ENCODE assay signal across 16 cellular contexts in genomic region chr3:182469086-182469485, GRCh38.
DNase-seq lines count a peak whose midpoint lies in the region; ATAC-seq and TF ChIP-seq lines count a peak whose summit lies in the region.
"Had no signal": no experiment of that assay in that cellular context is flagged by ENCODE, and none has a peak within 500 bp of the region (broad histone marks: within the 10 kb centered on the region; RNA-seq: fewer than 3 reads in every experiment).

No MANE protein-coding gene starts in this region.

- H3K4me1 ChIP-seq in KMS-11 (ENCODE audit: low read depth, poor library complexity, severe bottlenecking): peaks cover 81% of the 10 kb centered on the region
- H3K4me1 ChIP-seq in PC-3 (ENCODE audit: insufficient read depth, low read length): peaks cover 5% of the 10 kb centered on the region; the same call in 1 of the 2 replicates
- no peaks in the 10 kb centered on the region for H3K4me1 ChIP-seq in Caco-2

- no peaks in the 10 kb centered on the region for H3F3A ChIP-seq in PC-3 (ENCODE audit: low read length, unreplicated experiment)

- H3K9me3 Mint-ChIP-seq in chondrocyte (ENCODE audit: low read depth) (peaks cover 4% of the 10 kb centered on the region), Caco-2 (ENCODE audit: unreplicated experiment) (no peaks in the 10 kb centered on the region)
- H3K9me3 Mint-ChIP-seq: H9 had no signal

- H3K9ac ChIP-seq in KMS-11: no peak overlapping the region; the same call in 1 of the 2 replicates
- no peak overlapping the region for H3K9ac ChIP-seq in PC-3 (ENCODE audit: low read length)

- TF ChIP-seq CTCF in KMS-11 (conservative IDR thresholded peaks at IDR 0.05; ENCODE audit: low read depth, low read length): no peak
- TF ChIP-seq CTCF in PC-3 (conservative IDR thresholded peaks at IDR 0.05; ENCODE audit: low read depth, low read length): no peak
- no peak for TF ChIP-seq CTCF in chondrocyte (IDR thresholded peaks at IDR 0.05)
- TF ChIP-seq CTCF in Caco-2 (IDR thresholded peaks at IDR 0.05; ENCODE audit: insufficient read depth in 1 of 2, low read depth in 1 of 2, low read length in 1 of 2, severe bottlenecking in 1 of 2, unreplicated experiment in 1 of 2): no peak

- DNase-seq in PC-3 (peak; percentile 25), chondrocyte (ENCODE audit: low spot score) (no peak), Caco-2 (no peak), dedifferentiated amniotic fluid mesenchymal stem cell (ENCODE audit: extremely low spot score) (no peak)
- DNase-seq: ACHN; AML-193; CD4-positive, alpha-beta T cell; DMS153; DMS79 treated with DMSO at 0.1 percent for 48 hours; H9 had no signal

- no peak overlapping the region for H3K4me3 ChIP-seq in KMS-11 (IDR thresholded peaks at IDR 0.05; ENCODE audit: insufficient read depth, low read depth, low read length)
- H3K4me3 ChIP-seq in PC-3 (ENCODE audit: low read length): no peak overlapping the region
- no peak overlapping the region for H3K4me3 ChIP-seq in Caco-2 (ENCODE audit: low read depth, low read length)
- H3K4me3 ChIP-seq: GM12878 had no signal

- H3K27ac ChIP-seq in KMS-11: peak overlapping the region; percentile 59
- H3K27ac ChIP-seq in PC-3 (ENCODE audit: low read length): no peak overlapping the region
- H3K27ac ChIP-seq: C4-2B had no signal

- H3K36me3 ChIP-seq in KMS-11 (ENCODE audit: insufficient read depth) (no peaks in the 10 kb centered on the region), PC-3 (ENCODE audit: low read depth, low read length) (no peaks in the 10 kb centered on the region), Caco-2 (ENCODE audit: control insufficient read depth, insufficient read depth, low read length) (no peaks in the 10 kb centered on the region)

- ATAC-seq in PC-3 (peak; percentile 42; the same call in 1 of the 2 replicates), GM21447 (IDR thresholded peaks at IDR 0.05; ENCODE audit: unreplicated experiment) (no peak)
- ATAC-seq: GM12878, HepG2 had no signal

- peak overlapping the region; percentile 53 for H3K4me2 ChIP-seq in KMS-11
- H3K4me2 ChIP-seq in PC-3 (ENCODE audit: low read length): no peak overlapping the region

- H3K4me1 Mint-ChIP-seq in chondrocyte (ENCODE audit: low read depth): peaks cover 35% of the 10 kb centered on the region
- H3K4me1 Mint-ChIP-seq in Caco-2 (ENCODE audit: low read depth, unreplicated experiment): no peaks in the 10 kb centered on the region
- H3K4me1 Mint-ChIP-seq: IgD-negative memory B cell had no signal

- H3K27me3 ChIP-seq in KMS-11 (ENCODE audit: insufficient read depth, low read depth) (no peaks in the 10 kb centered on the region), PC-3 (ENCODE audit: low read length) (no peaks in the 10 kb centered on the region), Caco-2 (replicated peaks; ENCODE audit: control insufficient read depth, insufficient read depth, low read length) (no peaks in the 10 kb centered on the region)

- H3K9me3 ChIP-seq in PC-3 (ENCODE audit: low read length) (no peaks in the 10 kb centered on the region), Caco-2 (no peaks in the 10 kb centered on the region)

- no peaks in the 10 kb centered on the region for H4K20me1 ChIP-seq in KMS-11 (ENCODE audit: insufficient read depth)
- H4K20me1 ChIP-seq in PC-3 (ENCODE audit: low read length): no peaks in the 10 kb centered on the region

- H3K4me3 Mint-ChIP-seq in chondrocyte (ENCODE audit: unreplicated experiment) (no peak overlapping the region), Caco-2 (ENCODE audit: unreplicated experiment) (no peak overlapping the region)
- H3K4me3 Mint-ChIP-seq: CD4-positive, alpha-beta T cell; H9; IgD-negative memory B cell had no signal

- POLR2A ChIA-PET in PC-3 (lab: Charles Lee; ENCODE audit: unreplicated experiment) (no interaction called here), Caco-2 (lab: Charles Lee) (no interaction called here)

- H3K79me2 ChIP-seq in KMS-11 (ENCODE audit: insufficient read depth, low read depth) (no peaks in the 10 kb centered on the region), PC-3 (ENCODE audit: low read length) (no peaks in the 10 kb centered on the region)

- peak overlapping the region; percentile 3 for H3K27ac Mint-ChIP-seq in chondrocyte (ENCODE audit: unreplicated experiment)
- H3K27ac Mint-ChIP-seq in Caco-2 (ENCODE audit: unreplicated experiment): no peak overlapping the region
- H3K27ac Mint-ChIP-seq: CD4-positive, alpha-beta T cell; H9; IgD-negative memory B cell had no signal

- intact Hi-C loops in PC-3 (cut with micrococcal nuclease): no loop called here
- intact Hi-C loops in Caco-2 (cut with micrococcal nuclease; ENCODE audit: unreplicated experiment): no loop called here

- no peaks in the 10 kb centered on the region for H3K36me3 Mint-ChIP-seq in chondrocyte (ENCODE audit: low read depth)
- no peaks in the 10 kb centered on the region for H3K36me3 Mint-ChIP-seq in Caco-2 (ENCODE audit: insufficient read depth, unreplicated experiment)
- H3K36me3 Mint-ChIP-seq: IgD-negative memory B cell had no signal

- BruUV-seq in PC-3 (replicated peaks; lab: Mats Ljungman, UMichigan) (no TSS peak), Caco-2 (replicated peaks; lab: Mats Ljungman, UMichigan) (no TSS peak)

- no peaks in the 10 kb centered on the region for H3K9me2 ChIP-seq in PC-3 (replicated peaks; ENCODE audit: low read length)

- H3K27me3 Mint-ChIP-seq in chondrocyte (ENCODE audit: low read depth) (no peaks in the 10 kb centered on the region), Caco-2 (ENCODE audit: insufficient read depth, unreplicated experiment) (no peaks in the 10 kb centered on the region)

- CTCF ChIA-PET in PC-3 (lab: Charles Lee): no interaction called here
- CTCF ChIA-PET in Caco-2 (lab: Charles Lee): no interaction called here

- H2AFZ ChIP-seq in KMS-11 (ENCODE audit: low read depth) (no peak overlapping the region; the same call in 1 of the 2 replicates), PC-3 (ENCODE audit: low read length) (no peak overlapping the region)
